ENCODE assay signal across 8 cellular contexts in genomic region chr20:48697845-48698491, GRCh38.
DNase-seq lines count a peak whose midpoint lies in the region; ATAC-seq, FAIRE-seq and TF ChIP-seq lines count a peak whose summit lies in the region.

No MANE protein-coding gene starts in this region.

- H3K27me3 ChIP-seq in heart right ventricle: no peaks in the 10 kb centered on the region
- no peaks in the 10 kb centered on the region for H3K27me3 ChIP-seq in effector memory CD4-positive, alpha-beta T cell (replicated peaks; ENCODE audit: control insufficient read depth, insufficient read depth, low read length, poor library complexity, severe bottlenecking)

- no peaks in the 10 kb centered on the region for H3K27me3 Mint-ChIP-seq in activated T-helper 17 cell treated with anti-CD3 and anti-CD28 coated beads, Interleukin-2, amount 50 U/mL, for 72 hours
- H3K27me3 Mint-ChIP-seq in activated CD4-positive, alpha-beta T cell treated with anti-CD3 and anti-CD28 coated beads, Interleukin-2, amount 10 ng/mL, durations not matched to agents 7 days and 5 days: no peaks in the 10 kb centered on the region

- TF ChIP-seq EP300 in A549 (IDR thresholded peaks at IDR 0.05) (no peak), Ishikawa (IDR thresholded peaks at IDR 0.05; ENCODE audit: borderline replicate concordance) (no peak)

- WGBS in A549 (ENCODE audit: missing lambda C conversion rate): 54% methylated on average over 8 of the region's 8 CpGs
- WGBS in heart right ventricle, 2 donors: 36 to 50% methylated on average over 8 of the region's 8 CpGs

- no peak for TF ChIP-seq POLR2A in A549 (IDR thresholded peaks at IDR 0.05; ENCODE audit: low read length)

- TF ChIP-seq RAD21 in A549 (conservative IDR thresholded peaks at IDR 0.05 in 1 of 2, IDR thresholded peaks at IDR 0.05 in 1 of 2) (no peak), Ishikawa (IDR thresholded peaks at IDR 0.05; ENCODE audit: low read depth) (no peak)

- peak; percentile 56 to 61 for DNase-seq in A549 (ENCODE audit: low read depth in 1 of 2, low spot score in 1 of 2)
- peak; percentile 79 to 84 for DNase-seq in heart right ventricle
- no peak for DNase-seq in stimulated activated effector memory CD8-positive, alpha-beta T cell treated with anti-CD3 and anti-CD28 coated beads, Interleukin-12 subunit alpha, Interleukin-12 subunit beta, amount 100 ng/mL, for 72 hours (ENCODE audit: low spot score in 2 of 2)
- no peak for DNase-seq in MV-4-11 (lab: John Stamatoyannopoulos, UW)
- DNase-seq in effector memory CD4-positive, alpha-beta T cell: no peak
- no peak for DNase-seq in activated CD4-positive, alpha-beta T cell treated with anti-CD3 and anti-CD28 coated beads, Interleukin-2, amount 10 ng/mL, durations not matched to agents 7 days and 5 days

- H3K9me3 Mint-ChIP-seq in activated T-helper 17 cell treated with anti-CD3 and anti-CD28 coated beads, Interleukin-2, amount 50 U/mL, for 72 hours: no peaks in the 10 kb centered on the region
- no peaks in the 10 kb centered on the region for H3K9me3 Mint-ChIP-seq in stimulated activated effector memory CD8-positive, alpha-beta T cell treated with anti-CD3 and anti-CD28 coated beads, Interleukin-12 subunit alpha, Interleukin-12 subunit beta, amount 100 ng/mL, for 72 hours
- no peaks in the 10 kb centered on the region for H3K9me3 Mint-ChIP-seq in activated CD4-positive, alpha-beta T cell treated with anti-CD3 and anti-CD28 coated beads, Interleukin-2, amount 10 ng/mL, durations not matched to agents 7 days and 5 days

- H3K4me1 Mint-ChIP-seq in activated T-helper 17 cell treated with anti-CD3 and anti-CD28 coated beads, Interleukin-2, amount 50 U/mL, for 72 hours: peaks cover 28% of the 10 kb centered on the region
- peaks cover 60% of the 10 kb centered on the region for H3K4me1 Mint-ChIP-seq in stimulated activated effector memory CD8-positive, alpha-beta T cell treated with anti-CD3 and anti-CD28 coated beads, Interleukin-12 subunit alpha, Interleukin-12 subunit beta, amount 100 ng/mL, for 72 hours
- H3K4me1 Mint-ChIP-seq in activated CD4-positive, alpha-beta T cell treated with anti-CD3 and anti-CD28 coated beads, Interleukin-2, amount 10 ng/mL, durations not matched to agents 7 days and 5 days: peaks cover 23% of the 10 kb centered on the region

- H3K4me3 ChIP-seq in A549 (no peak overlapping the region), heart right ventricle (no peak overlapping the region)
- no peak overlapping the region for H3K4me3 ChIP-seq in effector memory CD4-positive, alpha-beta T cell (ENCODE audit: insufficient read depth, low read depth, low read length, poor library complexity, severe bottlenecking)

- H3K27ac ChIP-seq in A549: peak overlapping the region; percentile 57 to 70; a peak in 5 of 6 replicates
- peak overlapping the region in 8 of 10 donors; percentile 32 to 69 (median 65) for H3K27ac ChIP-seq in heart right ventricle
- no peak overlapping the region for H3K27ac ChIP-seq in effector memory CD4-positive, alpha-beta T cell (ENCODE audit: insufficient read depth, low read length, poor library complexity, severe bottlenecking)

- ATAC-seq in A549 (peak; percentile 47 to 80; a peak in 5 of 6 replicates), heart right ventricle (peak; percentile 84 to 97 (median 93))
- ATAC-seq in activated T-helper 17 cell treated with anti-CD3 and anti-CD28 coated beads, Interleukin-2, amount 50 U/mL, for 72 hours (replicated peaks): peak; percentile 85
- peak; percentile 92 for ATAC-seq in stimulated activated effector memory CD8-positive, alpha-beta T cell treated with anti-CD3 and anti-CD28 coated beads, Interleukin-12 subunit alpha, Interleukin-12 subunit beta, amount 100 ng/mL, for 72 hours

- peaks cover 0 to 90% (median 0%) of the 10 kb centered on the region in 9 donors for H3K36me3 ChIP-seq in heart right ventricle
- peaks cover 69% of the 10 kb centered on the region for H3K36me3 ChIP-seq in effector memory CD4-positive, alpha-beta T cell (ENCODE audit: control insufficient read depth, insufficient read depth, low read length)

- no peak for FAIRE-seq in A549 (lab: Jason Lieb, UNC)

- H3K36me3 Mint-ChIP-seq in activated T-helper 17 cell treated with anti-CD3 and anti-CD28 coated beads, Interleukin-2, amount 50 U/mL, for 72 hours (ENCODE audit: low read depth): peaks cover 95% of the 10 kb centered on the region
- peaks cover 100% of the 10 kb centered on the region for H3K36me3 Mint-ChIP-seq in stimulated activated effector memory CD8-positive, alpha-beta T cell treated with anti-CD3 and anti-CD28 coated beads, Interleukin-12 subunit alpha, Interleukin-12 subunit beta, amount 100 ng/mL, for 72 hours
- peaks cover 52% of the 10 kb centered on the region for H3K36me3 Mint-ChIP-seq in activated CD4-positive, alpha-beta T cell treated with anti-CD3 and anti-CD28 coated beads, Interleukin-2, amount 10 ng/mL, durations not matched to agents 7 days and 5 days (ENCODE audit: low read depth)

- no peak overlapping the region for H3K4me3 Mint-ChIP-seq in activated T-helper 17 cell treated with anti-CD3 and anti-CD28 coated beads, Interleukin-2, amount 50 U/mL, for 72 hours
- no peak overlapping the region for H3K4me3 Mint-ChIP-seq in stimulated activated effector memory CD8-positive, alpha-beta T cell treated with anti-CD3 and anti-CD28 coated beads, Interleukin-12 subunit alpha, Interleukin-12 subunit beta, amount 100 ng/mL, for 72 hours
- no peak overlapping the region for H3K4me3 Mint-ChIP-seq in activated CD4-positive, alpha-beta T cell treated with anti-CD3 and anti-CD28 coated beads, Interleukin-2, amount 10 ng/mL, durations not matched to agents 7 days and 5 days

- TF ChIP-seq CTCF in A549 (IDR thresholded peaks at IDR 0.05) (no peak), heart right ventricle (IDR thresholded peaks at IDR 0.05) (no peak)

- POLR2A ChIA-PET in A549 (lab: Yijun Ruan, JAX): no interaction called here
- POLR2A ChIA-PET in activated CD4-positive, alpha-beta T cell treated with anti-CD3 and anti-CD28 coated beads, Interleukin-2, amount 10 ng/mL, durations not matched to agents 7 days and 5 days (lab: Charles Lee): no interaction called here

- H3K9me3 ChIP-seq in A549 (no peaks in the 10 kb centered on the region), heart right ventricle (no peaks in the 10 kb centered on the region)
- no peaks in the 10 kb centered on the region for H3K9me3 ChIP-seq in effector memory CD4-positive, alpha-beta T cell (ENCODE audit: control insufficient read depth, low read length)

- intact Hi-C loops in heart right ventricle (cut with DNase I): loop anchor here in 1 of 10 donors (5.0 kb wide), 1 partner anchor 109 kb away; no protein-coding TSS in a partner anchor

- H3K27ac Mint-ChIP-seq in activated T-helper 17 cell treated with anti-CD3 and anti-CD28 coated beads, Interleukin-2, amount 50 U/mL, for 72 hours: peak overlapping the region; percentile 66
- peak overlapping the region; percentile 60 for H3K27ac Mint-ChIP-seq in stimulated activated effector memory CD8-positive, alpha-beta T cell treated with anti-CD3 and anti-CD28 coated beads, Interleukin-12 subunit alpha, Interleukin-12 subunit beta, amount 100 ng/mL, for 72 hours
- no peak overlapping the region for H3K27ac Mint-ChIP-seq in activated CD4-positive, alpha-beta T cell treated with anti-CD3 and anti-CD28 coated beads, Interleukin-2, amount 10 ng/mL, durations not matched to agents 7 days and 5 days

- H3K4me2 ChIP-seq in A549: peak overlapping the region; percentile 50

- H3K4me1 ChIP-seq in A549 (peaks cover 16% of the 10 kb centered on the region), heart right ventricle (peaks cover under 1 to 27% (median 14%) of the 10 kb centered on the region in 9 donors)
- H3K4me1 ChIP-seq in effector memory CD4-positive, alpha-beta T cell (ENCODE audit: control insufficient read depth, insufficient read depth, low read length, poor library complexity, severe bottlenecking): no peaks in the 10 kb centered on the region

- CTCF ChIA-PET in A549 (lab: Yijun Ruan, JAX): interaction anchor here (1.4 to 2.4 kb wide), 2 partner anchors 41 to 208 kb away, joined by 3 to 11 read pairs; no protein-coding TSS in a partner anchor
- CTCF ChIA-PET in activated CD4-positive, alpha-beta T cell treated with anti-CD3 and anti-CD28 coated beads, Interleukin-2, amount 10 ng/mL, durations not matched to agents 7 days and 5 days (lab: Charles Lee): interaction anchor here (1.5 kb wide), 1 partner anchor 90 kb away, joined by 3 read pairs; no protein-coding TSS in a partner anchor

TF ChIP-seq in A549, 52 proteins besides CTCF, POLR2A, EP300 and RAD21:
- TF ChIP-seq JUN (IDR thresholded peaks at IDR 0.05) (peak in 1 of 2 experiments; percentile 10; a peak in 1 of 5 replicates), CEBPB (IDR thresholded peaks at IDR 0.05) (peak; percentile 38 to 60; a peak in 3 of 4 replicates), RFX5 (IDR thresholded peaks at IDR 0.05) (no peak)

TF ChIP-seq in Ishikawa, 13 proteins besides CTCF, POLR2A, EP300 and RAD21 (continues in another document):
- TF ChIP-seq ZBTB7A (IDR thresholded peaks at IDR 0.05; ENCODE audit: low read depth) (no peak), USF1 (IDR thresholded peaks at IDR 0.05) (no peak)

Comparison
In these comparisons a context has a peak if more than half of its experiments do, and no peak if none do; other contexts are left out.
1. DNase-seq: peak in A549 (2 of 2) and heart right ventricle (2 of 2); none in stimulated activated effector memory CD8-positive, alpha-beta T cell treated with anti-CD3 and anti-CD28 coated beads, Interleukin-12 subunit alpha, Interleukin-12 subunit beta, amount 100 ng/mL, for 72 hours (0 of 2), MV-4-11 (single experiment), effector memory CD4-positive, alpha-beta T cell (0 of 3) and activated CD4-positive, alpha-beta T cell treated with anti-CD3 and anti-CD28 coated beads, Interleukin-2, amount 10 ng/mL, durations not matched to agents 7 days and 5 days (single experiment).
2. Peak in every context shown above with its lines, with median percentiles within 50 percentile points of each other: ATAC-seq.